Comparison of ENCODE assay signal across 10 cellular contexts in genomic region chr3:195182470-195182795, GRCh38.
DNase-seq lines count a peak whose midpoint lies in the region; ATAC-seq, FAIRE-seq and TF ChIP-seq lines count a peak whose summit lies in the region.
"Had no signal": no experiment of that assay in that cellular context is flagged by ENCODE, and none has a peak within 500 bp of the region (broad histone marks: within the 10 kb centered on the region; RNA-seq: fewer than 3 reads in every experiment).

No MANE protein-coding gene starts in this region.

- TF ChIP-seq CTCF in WTC11 (IDR thresholded peaks at IDR 0.05) = no peak

- CTCF ChIA-PET in WTC11 (lab: Charles Lee) = interaction anchor here (1.1 kb wide), 1 partner anchor 13 kb away, joined by 4 read pairs; no protein-coding TSS in a partner anchor

- ATAC-seq in WTC11 (peak; percentile 36), left ventricle myocardium superior (peak; percentile 50), GM18520 (IDR thresholded peaks at IDR 0.05; ENCODE audit: unreplicated experiment) (no peak)
- ATAC-seq: body of pancreas had no signal

- peaks cover 72% of the 10 kb centered on the region for H3K4me1 Mint-ChIP-seq in WTC11

- 0 out of 2 replicates have a peak, but pooled peaks cover 2% of the 10 kb centered on the region for H3K36me3 Mint-ChIP-seq in WTC11

- intact Hi-C loops in left ventricle myocardium superior (cut with micrococcal nuclease) = no loop called here

- H3K27me3 Mint-ChIP-seq in WTC11 (ENCODE audit: low read depth) = no peaks in the 10 kb centered on the region

- H3K9me3 Mint-ChIP-seq in WTC11 = no peaks in the 10 kb centered on the region

- no peak for FAIRE-seq in urothelium cell line (lab: Jason Lieb, UNC)

- POLR2A ChIA-PET in WTC11 (lab: Charles Lee) = no interaction called here

- DNase-seq in stimulated activated CD4-positive, alpha-beta T cell treated with anti-CD3 and anti-CD28 coated beads, Interleukin-15, amount 100 ng/mL, for 24 hours = peak; percentile 15
- no peak for DNase-seq in stimulated activated CD4-positive, alpha-beta T cell treated with anti-CD3 and anti-CD28 coated beads, Interleukin-4, amount 100 ng/mL, for 1 hour
- DNase-seq in WTC11 (ENCODE audit: low spot score) = no peak
- no peak for DNase-seq in left ventricle myocardium superior
- peak; percentile 28 for DNase-seq in urothelium cell line (ENCODE audit: low spot score)
- DNase-seq in NCI-H226 = no peak
- DNase-seq in germinal center (ENCODE audit: low spot score) = no peak
- DNase-seq: body of pancreas, DMS53 had no signal

- peak overlapping the region; percentile 51 for H3K27ac Mint-ChIP-seq in WTC11

- H3K4me3 Mint-ChIP-seq in WTC11 = no peak overlapping the region

TF ChIP-seq in WTC11, 78 proteins besides CTCF, POLR2A, EP300 and RAD21:
- TF ChIP-seq PREB (CRISPR knock-in tag; IDR thresholded peaks at IDR 0.05; ENCODE audit: borderline replicate concordance) (no peak), E2F1 (CRISPR knock-in tag; IDR thresholded peaks at IDR 0.05) (no peak)
TF ChIP-seq in WTC11: peak in this region for 0.

Comparison
In these comparisons a context has a peak if more than half of its experiments do, and no peak if none do; other contexts are left out.
1. DNase-seq: peak in stimulated activated CD4-positive, alpha-beta T cell treated with anti-CD3 and anti-CD28 coated beads, Interleukin-15, amount 100 ng/mL, for 24 hours (single experiment) and urothelium cell line (single experiment); none in stimulated activated CD4-positive, alpha-beta T cell treated with anti-CD3 and anti-CD28 coated beads, Interleukin-4, amount 100 ng/mL, for 1 hour (single experiment), WTC11 (single experiment), left ventricle myocardium superior (single experiment), NCI-H226 (single experiment) and germinal center (single experiment).